1 cellular context compared by ENCODE assay signal in genomic region chr12:85713368-85713767, GRCh38.
TF ChIP-seq lines count a peak whose summit lies in the region.

No MANE protein-coding gene starts in this region.

TF ChIP-seq in WTC11, 78 proteins besides CTCF, POLR2A, EP300 and RAD21:
- TF ChIP-seq ERG (CRISPR knock-in tag; IDR thresholded peaks at IDR 0.05) (no peak), SMAD4 (CRISPR knock-in tag; IDR thresholded peaks at IDR 0.05) (no peak), FOXP1 (CRISPR knock-in tag; IDR thresholded peaks at IDR 0.05; ENCODE audit: borderline replicate concordance) (no peak), IRF1 (CRISPR knock-in tag; IDR thresholded peaks at IDR 0.05) (no peak), IRF2 (CRISPR knock-in tag; IDR thresholded peaks at IDR 0.05; ENCODE audit: borderline replicate concordance, low read depth) (no peak), TP53 (CRISPR knock-in tag; IDR thresholded peaks at IDR 0.05) (no peak), HMGXB4 (CRISPR knock-in tag; IDR thresholded peaks at IDR 0.05) (no peak), CBFB (CRISPR knock-in tag; IDR thresholded peaks at IDR 0.05; ENCODE audit: low read depth) (no peak)
- TF ChIP-seq, protein P1, sequence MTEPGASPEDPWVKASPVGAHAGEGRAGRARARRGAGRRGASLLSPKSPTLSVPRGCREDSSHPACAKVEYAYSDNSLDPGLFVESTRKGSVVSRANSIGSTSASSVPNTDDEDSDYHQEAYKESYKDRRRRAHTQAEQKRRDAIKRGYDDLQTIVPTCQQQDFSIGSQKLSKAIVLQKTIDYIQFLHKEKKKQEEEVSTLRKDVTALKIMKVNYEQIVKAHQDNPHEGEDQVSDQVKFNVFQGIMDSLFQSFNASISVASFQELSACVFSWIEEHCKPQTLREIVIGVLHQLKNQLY (CRISPR knock-in tag; IDR thresholded peaks at IDR 0.05), result no peak
- TF ChIP-seq, protein P2, sequence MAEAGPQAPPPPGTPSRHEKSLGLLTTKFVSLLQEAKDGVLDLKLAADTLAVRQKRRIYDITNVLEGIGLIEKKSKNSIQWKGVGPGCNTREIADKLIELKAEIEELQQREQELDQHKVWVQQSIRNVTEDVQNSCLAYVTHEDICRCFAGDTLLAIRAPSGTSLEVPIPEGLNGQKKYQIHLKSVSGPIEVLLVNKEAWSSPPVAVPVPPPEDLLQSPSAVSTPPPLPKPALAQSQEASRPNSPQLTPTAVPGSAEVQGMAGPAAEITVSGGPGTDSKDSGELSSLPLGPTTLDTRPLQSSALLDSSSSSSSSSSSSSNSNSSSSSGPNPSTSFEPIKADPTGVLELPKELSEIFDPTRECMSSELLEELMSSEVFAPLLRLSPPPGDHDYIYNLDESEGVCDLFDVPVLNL (CRISPR knock-in tag; IDR thresholded peaks at IDR 0.05; ENCODE audit: borderline replicate concordance, low read depth), result no peak
